ENCODE assay signal across 20 cellular contexts in genomic region chr19:39070888-39071287, GRCh38. TPM values are rescaled to one million over a fixed set of nuclear protein-coding genes. Genes with fewer than 3 reads are reported as not detected.
A peak's percentile ranks its signal among the peaks of the same experiment; 100 is the strongest.
DNase-seq lines count a peak whose midpoint lies in the region; ATAC-seq, FAIRE-seq and TF ChIP-seq lines count a peak whose summit lies in the region.
"Had no signal": no experiment of that assay in that cellular context is flagged by ENCODE, and none has a peak within 500 bp of the region (broad histone marks: within the 10 kb centered on the region; RNA-seq: fewer than 3 reads in every experiment).

No MANE protein-coding gene starts in this region.

- H3K9me3 ChIP-seq in HepG2 (ENCODE audit: low read length) = no peaks in the 10 kb centered on the region
- H3K9me3 ChIP-seq in right lobe of liver = no peaks in the 10 kb centered on the region
- peaks cover 0 to 3% (median 0%) of the 10 kb centered on the region in 3 donors for H3K9me3 ChIP-seq in esophagus squamous epithelium
- H3K9me3 ChIP-seq: stomach had no signal

- H3K79me2 ChIP-seq in HepG2 (ENCODE audit: insufficient read depth, low read length) = no peaks in the 10 kb centered on the region

- TF ChIP-seq POLR2A in HepG2 (IDR thresholded peaks at IDR 0.05; ENCODE audit: insufficient read depth in 1 of 2, low read depth in 2 of 2, low read length in 2 of 2) (no peak), right lobe of liver (IDR thresholded peaks at IDR 0.05) (no peak), esophagus squamous epithelium (IDR thresholded peaks at IDR 0.05) (no peak)

- no peaks in the 10 kb centered on the region for H3K36me3 ChIP-seq in HepG2 (replicated peaks in 1 of 2; ENCODE audit: control insufficient read depth in 1 of 2, insufficient read depth in 2 of 2, low read length in 2 of 2)
- H3K36me3 ChIP-seq in right lobe of liver = no peaks in the 10 kb centered on the region
- H3K36me3 ChIP-seq in esophagus squamous epithelium = no peaks in the 10 kb centered on the region
- H3K36me3 ChIP-seq: stomach had no signal

- WGBS in HepG2 (ENCODE audit: low lambda C conversion rate) = no CpG with 5 or more reads among the region's 5 CpGs
- 83% methylated on average over 1 of the region's 5 CpGs for WGBS in right lobe of liver (ENCODE audit: insufficient coverage, low coverage, low lambda C conversion rate, missing lambda C conversion rate)
- WGBS in esophagus squamous epithelium, 2 donors = 48 to 100% methylated on average over 1 to 3 of the region's 5 CpGs

- H3K4me2 ChIP-seq in HepG2 (ENCODE audit: low read depth, low read length) = no peak overlapping the region

- TF ChIP-seq RAD21 in HepG2 (CRISPR knock-in tag; IDR thresholded peaks at IDR 0.05) = no peak

- H3K4me3 ChIP-seq in HepG2 (replicated peaks in 1 of 3; ENCODE audit: insufficient read depth in 1 of 3, low read depth in 2 of 3, low read length in 3 of 3) = no peak overlapping the region
- no peak overlapping the region for H3K4me3 ChIP-seq in right lobe of liver
- H3K4me3 ChIP-seq in esophagus squamous epithelium = no peak overlapping the region
- H3K4me3 ChIP-seq: lung, stomach had no signal

- DNase-seq in HepG2 (ENCODE audit: low spot score) (no peak), right lobe of liver (no peak), RPMI7951 (ENCODE audit: low read depth) (peak; percentile 99), iris pigment epithelial cell (ENCODE audit: low read depth) (peak; percentile 34), NCI-H510A treated with DMSO at 0.1 percent for 48 hours (lab: John Stamatoyannopoulos, UW) (no peak), anterior cingulate cortex (lab: John Stamatoyannopoulos, UW) (no peak), esophagus squamous epithelium (lab: John Stamatoyannopoulos, UW) (no peak)
- DNase-seq: activated effector memory CD4-positive, alpha-beta T cell treated with anti-CD3 and anti-CD28 coated beads, Interleukin-2, amount 50 U/mL, for 16 hours; GDM1; glutamatergic neuron; GOT3; NCI-H1930; NCI-H526 treated with DMSO at 0.1 percent for 48 hours; PC-3; stomach had no signal

- peaks cover 0 to 2% of the 10 kb centered on the region in 2 experiments; a peak in 1 of 5 replicates for H3K27me3 ChIP-seq in HepG2 (ENCODE audit: control insufficient read depth in 1 of 2, insufficient read depth in 2 of 2, low read length in 2 of 2)
- H3K27me3 ChIP-seq in right lobe of liver = no peaks in the 10 kb centered on the region
- H3K27me3 ChIP-seq in esophagus squamous epithelium = peaks cover 0 to 10% (median 0%) of the 10 kb centered on the region in 4 donors

- H3K4me1 ChIP-seq in HepG2 (ENCODE audit: insufficient read depth, low read length) (peaks cover 30% of the 10 kb centered on the region), right lobe of liver (no peaks in the 10 kb centered on the region), esophagus squamous epithelium (no peaks in the 10 kb centered on the region)
- H3K4me1 ChIP-seq: stomach had no signal

- TF ChIP-seq CTCF in HepG2 (CRISPR knock-in tag; IDR thresholded peaks at IDR 0.05) (no peak), right lobe of liver (IDR thresholded peaks at IDR 0.05) (no peak), esophagus squamous epithelium (IDR thresholded peaks at IDR 0.05) (no peak)

- H3K27ac ChIP-seq in HepG2 (ENCODE audit: extremely low read length, insufficient read depth, low read length) = no peak overlapping the region
- no peak overlapping the region for H3K27ac ChIP-seq in right lobe of liver
- H3K27ac ChIP-seq in esophagus squamous epithelium = no peak overlapping the region
- H3K27ac ChIP-seq: stomach, VCaP had no signal

- CTCF ChIA-PET in HepG2 (lab: Yijun Ruan, JAX; ENCODE audit: low intra/inter-chr PET ratio, low total read pairs) = no interaction called here

- no peak overlapping the region for H2AFZ ChIP-seq in HepG2 (ENCODE audit: low read length)

- POLR2A ChIA-PET in HepG2 (lab: Yijun Ruan, JAX) = no interaction called here

- in situ Hi-C loops in HepG2 (cut with HindIII; ENCODE audit: extremely low pct_ligation_motif_present, low pct_unique_long_range_greater_than_20kb) = no loop called here

- no TSS peak for BruUV-seq in HepG2 (replicated peaks; lab: Mats Ljungman, UMichigan)

- H4K20me1 ChIP-seq in HepG2 (ENCODE audit: insufficient read depth, low read length) = no peaks in the 10 kb centered on the region

- peak; percentile 38; the same call in 1 of the 3 replicates for ATAC-seq in HepG2
- no peak for ATAC-seq in right lobe of liver
- no peak for ATAC-seq in HG03139 (IDR thresholded peaks at IDR 0.05; ENCODE audit: unreplicated experiment)
- ATAC-seq: natural killer cell treated with Interleukin-12 subunit alpha and Interleukin-12 subunit beta and Interleukin-15 and Interleukin-18, amount 100 ng/mL, for 72 hours; PC-3 had no signal

- FAIRE-seq in HepG2 (lab: Jason Lieb, UNC) = no peak
- FAIRE-seq: GM12891 had no signal

- intact Hi-C loops in HepG2 (cut with micrococcal nuclease; ENCODE audit: unreplicated experiment) = no loop called here
- intact Hi-C loops in right lobe of liver (cut with DNase I) = loop anchor here in 1 of 2 donors (5.0 kb wide), 1 partner anchor 254 kb away; no protein-coding TSS in a partner anchor
- intact Hi-C loops in esophagus squamous epithelium (cut with DNase I) = no loop called here

- no peak overlapping the region for H3K9ac ChIP-seq in HepG2 (ENCODE audit: insufficient read depth, low read depth, low read length)

- TF ChIP-seq EP300 in HepG2 (IDR thresholded peaks at IDR 0.05; ENCODE audit: low read depth in 2 of 2, low read length in 2 of 2) (no peak), HepG2 (CRISPR knock-in tag; IDR thresholded peaks at IDR 0.05; ENCODE audit: borderline replicate concordance) (no peak)

RNA-seq across cellular contexts. Expression of gene ACP7, which starts 13.3 kb away (rescaled TPM):
- not detected in 2 replicates for total RNA-seq in HepG2 (2016; rRNA removed; fragmentation: Illumina TruSeq; extraction: Trizol)
- not detected in 2 replicates for total RNA-seq in HepG2 (2016; cell fraction: cytosol; rRNA removed; fragmentation: Illumina TruSeq; extraction: Trizol; ENCODE audit: low read depth)
- not detected in 2 replicates for total RNA-seq in HepG2 (2016; cell fraction: insoluble cytoplasmic fraction; rRNA removed; fragmentation: Illumina TruSeq; extraction: Trizol)
- not detected in 2 replicates for total RNA-seq in HepG2 (2016; cell fraction: membrane; rRNA removed; fragmentation: Illumina TruSeq; extraction: Trizol)
- total RNA-seq in HepG2 (2016; cell fraction: nucleus; rRNA removed; fragmentation: Illumina TruSeq; extraction: Trizol) = not detected in 2 replicates
- 0.03 TPM in 1 of 2 replicates, not detected in the other for polyA plus RNA-seq in HepG2 (2011; rRNA removed)
- not detected in 2 replicates for polyA plus RNA-seq in HepG2 (2011; cell fraction: cytosol; rRNA removed)
- not detected in 2 replicates for polyA plus RNA-seq in HepG2 (2011; cell fraction: nucleus; rRNA removed)
- polyA plus RNA-seq in HepG2 (2012) = not detected in 2 replicates
- polyA plus RNA-seq in HepG2 (2016; cell fraction: cytosol; fragmentation: Illumina TruSeq; extraction: Trizol; ENCODE audit: low read depth) = not detected in 2 replicates
- not detected in 2 replicates for polyA plus RNA-seq in HepG2 (2016; cell fraction: insoluble cytoplasmic fraction; fragmentation: Illumina TruSeq; extraction: Trizol; ENCODE audit: low read depth)
- polyA plus RNA-seq in HepG2 (2016; cell fraction: membrane; fragmentation: Illumina TruSeq; extraction: Trizol; ENCODE audit: low read depth) = not detected in 2 replicates
- not detected in 2 replicates for polyA plus RNA-seq in HepG2 (2016; cell fraction: nucleus; fragmentation: Illumina TruSeq; extraction: Trizol; ENCODE audit: insufficient read depth, low read depth)
- polyA minus RNA-seq in HepG2 (2011; rRNA and poly(A)+ RNA removed; ENCODE audit: low replicate concordance) = not detected in 2 replicates
- polyA minus RNA-seq in HepG2 (2011; cell fraction: cytosol; rRNA and poly(A)+ RNA removed) = not detected in 2 replicates
- polyA minus RNA-seq in HepG2 (2011; cell fraction: nucleus; rRNA and poly(A)+ RNA removed) = not detected in 2 replicates
- not detected for total RNA-seq in right lobe of liver
- 0.10 TPM in 1 of 2 replicates, not detected in the other for total RNA-seq in RPMI7951 (2014; rRNA removed; shearing (Covaris generic))
- under 1 TPM in 3 of 4 donors, not detected in 1; 0.19 to 0.57 (median 0.40) TPM for total RNA-seq in esophagus squamous epithelium
- total RNA-seq: lung, stomach had no signal
- polyA plus RNA-seq: stomach had no signal

RNA-seq across cellular contexts. Expression of gene FBXO27, which starts 38.5 kb away (rescaled TPM):
- total RNA-seq in HepG2 (2016; rRNA removed; fragmentation: Illumina TruSeq; extraction: Trizol) (0.15 and 0.49 TPM in 2 replicates), right lobe of liver (10 to 100 TPM in 1 of 6 experiments, 1 to 10 TPM in 5; 3.7 to 15.5 (median 7.6) TPM), esophagus squamous epithelium (10 to 100 TPM in 2 of 4 donors, 1 to 10 TPM in 2; 5.7 to 14.0 (median 8.3) TPM)
- total RNA-seq in HepG2 (2016; cell fraction: cytosol; rRNA removed; fragmentation: Illumina TruSeq; extraction: Trizol; ENCODE audit: low read depth) = 0.20 and 0.26 TPM in 2 replicates
- 0.27 and 0.35 TPM in 2 replicates for total RNA-seq in HepG2 (2016; cell fraction: insoluble cytoplasmic fraction; rRNA removed; fragmentation: Illumina TruSeq; extraction: Trizol)
- total RNA-seq in HepG2 (2016; cell fraction: membrane; rRNA removed; fragmentation: Illumina TruSeq; extraction: Trizol) = 0.17 and 0.34 TPM in 2 replicates
- total RNA-seq in HepG2 (2016; cell fraction: nucleus; rRNA removed; fragmentation: Illumina TruSeq; extraction: Trizol) = not detected in 2 replicates
- 2.0 and 2.8 TPM in 2 replicates for polyA plus RNA-seq in HepG2 (2011; rRNA removed)
- polyA plus RNA-seq in HepG2 (2011; cell fraction: cytosol; rRNA removed) = 1.7 and 2.8 TPM in 2 replicates
- polyA plus RNA-seq in HepG2 (2011; cell fraction: nucleus; rRNA removed) = 1.4 and 1.7 TPM in 2 replicates
- 0.99 and 1.1 TPM in 2 replicates for polyA plus RNA-seq in HepG2 (2012)
- 0.10 TPM in 1 of 2 replicates, not detected in the other for polyA plus RNA-seq in HepG2 (2016; cell fraction: cytosol; fragmentation: Illumina TruSeq; extraction: Trizol; ENCODE audit: low read depth)
- polyA plus RNA-seq in HepG2 (2016; cell fraction: insoluble cytoplasmic fraction; fragmentation: Illumina TruSeq; extraction: Trizol; ENCODE audit: low read depth) = 0.73 and 1.2 TPM in 2 replicates
- 0.48 TPM in 2 replicates for polyA plus RNA-seq in HepG2 (2016; cell fraction: membrane; fragmentation: Illumina TruSeq; extraction: Trizol; ENCODE audit: low read depth)
- 0.53 and 1.7 TPM in 2 replicates for polyA plus RNA-seq in HepG2 (2016; cell fraction: nucleus; fragmentation: Illumina TruSeq; extraction: Trizol; ENCODE audit: insufficient read depth, low read depth)
- 0.23 and 2.3 TPM in 2 replicates for polyA minus RNA-seq in HepG2 (2011; rRNA and poly(A)+ RNA removed; ENCODE audit: low replicate concordance)
- polyA minus RNA-seq in HepG2 (2011; cell fraction: cytosol; rRNA and poly(A)+ RNA removed) = not detected in 2 replicates
- 0.26 and 1.9 TPM in 2 replicates for polyA minus RNA-seq in HepG2 (2011; cell fraction: nucleus; rRNA and poly(A)+ RNA removed)
- 0.10 TPM in 1 of 2 replicates, not detected in the other for total RNA-seq in RPMI7951 (2014; rRNA removed; shearing (Covaris generic))

RNA-seq across cellular contexts. Expression of gene PAK4, which starts 54.7 kb away (rescaled TPM):
- 9.5 and 11.6 TPM in 2 replicates for total RNA-seq in HepG2 (2016; rRNA removed; fragmentation: Illumina TruSeq; extraction: Trizol)
- total RNA-seq in HepG2 (2016; cell fraction: cytosol; rRNA removed; fragmentation: Illumina TruSeq; extraction: Trizol; ENCODE audit: low read depth) = 2.6 and 4.8 TPM in 2 replicates
- total RNA-seq in HepG2 (2016; cell fraction: insoluble cytoplasmic fraction; rRNA removed; fragmentation: Illumina TruSeq; extraction: Trizol) = 10.0 and 10.5 TPM in 2 replicates
- total RNA-seq in HepG2 (2016; cell fraction: membrane; rRNA removed; fragmentation: Illumina TruSeq; extraction: Trizol) = 10.6 and 12.4 TPM in 2 replicates
- 8.9 and 11.4 TPM in 2 replicates for total RNA-seq in HepG2 (2016; cell fraction: nucleus; rRNA removed; fragmentation: Illumina TruSeq; extraction: Trizol)
- 17.8 and 17.9 TPM in 2 replicates for polyA plus RNA-seq in HepG2 (2011; rRNA removed)
- 14.3 and 23.7 TPM in 2 replicates for polyA plus RNA-seq in HepG2 (2011; cell fraction: cytosol; rRNA removed)
- polyA plus RNA-seq in HepG2 (2011; cell fraction: nucleus; rRNA removed) = 18.9 and 19.4 TPM in 2 replicates
- polyA plus RNA-seq in HepG2 (2012) = 14.7 and 17.0 TPM in 2 replicates
- 9.3 and 10.1 TPM in 2 replicates for polyA plus RNA-seq in HepG2 (2016; cell fraction: cytosol; fragmentation: Illumina TruSeq; extraction: Trizol; ENCODE audit: low read depth)
- polyA plus RNA-seq in HepG2 (2016; cell fraction: insoluble cytoplasmic fraction; fragmentation: Illumina TruSeq; extraction: Trizol; ENCODE audit: low read depth) = 28.2 and 39.6 TPM in 2 replicates
- polyA plus RNA-seq in HepG2 (2016; cell fraction: membrane; fragmentation: Illumina TruSeq; extraction: Trizol; ENCODE audit: low read depth) = 28.3 and 29.9 TPM in 2 replicates
- polyA plus RNA-seq in HepG2 (2016; cell fraction: nucleus; fragmentation: Illumina TruSeq; extraction: Trizol; ENCODE audit: insufficient read depth, low read depth) = 31.4 and 32.9 TPM in 2 replicates
- 22.4 and 40.1 TPM in 2 replicates for polyA minus RNA-seq in HepG2 (2011; rRNA and poly(A)+ RNA removed; ENCODE audit: low replicate concordance)
- 17.8 and 19.8 TPM in 2 replicates for polyA minus RNA-seq in HepG2 (2011; cell fraction: cytosol; rRNA and poly(A)+ RNA removed)
- polyA minus RNA-seq in HepG2 (2011; cell fraction: nucleus; rRNA and poly(A)+ RNA removed) = 9.8 and 13.6 TPM in 2 replicates
- 10 to 100 TPM; 11.4 to 16.6 (median 14.7) TPM for total RNA-seq in right lobe of liver
- 7.1 and 10.5 TPM in 2 replicates for total RNA-seq in RPMI7951 (2014; rRNA removed; shearing (Covaris generic))
- 10 to 100 TPM; 12.2 to 40.1 (median 18.3) TPM for total RNA-seq in esophagus squamous epithelium

Comparison
In these comparisons a context has a peak if more than half of its experiments do, and no peak if none do; other contexts are left out.
1. DNase-seq: peak in RPMI7951 (single experiment) and iris pigment epithelial cell (single experiment); none in HepG2 (single experiment), right lobe of liver (0 of 3), NCI-H510A treated with DMSO at 0.1 percent for 48 hours (single experiment), anterior cingulate cortex (0 of 58) and esophagus squamous epithelium (single experiment).